In the genomic region with DNA sequence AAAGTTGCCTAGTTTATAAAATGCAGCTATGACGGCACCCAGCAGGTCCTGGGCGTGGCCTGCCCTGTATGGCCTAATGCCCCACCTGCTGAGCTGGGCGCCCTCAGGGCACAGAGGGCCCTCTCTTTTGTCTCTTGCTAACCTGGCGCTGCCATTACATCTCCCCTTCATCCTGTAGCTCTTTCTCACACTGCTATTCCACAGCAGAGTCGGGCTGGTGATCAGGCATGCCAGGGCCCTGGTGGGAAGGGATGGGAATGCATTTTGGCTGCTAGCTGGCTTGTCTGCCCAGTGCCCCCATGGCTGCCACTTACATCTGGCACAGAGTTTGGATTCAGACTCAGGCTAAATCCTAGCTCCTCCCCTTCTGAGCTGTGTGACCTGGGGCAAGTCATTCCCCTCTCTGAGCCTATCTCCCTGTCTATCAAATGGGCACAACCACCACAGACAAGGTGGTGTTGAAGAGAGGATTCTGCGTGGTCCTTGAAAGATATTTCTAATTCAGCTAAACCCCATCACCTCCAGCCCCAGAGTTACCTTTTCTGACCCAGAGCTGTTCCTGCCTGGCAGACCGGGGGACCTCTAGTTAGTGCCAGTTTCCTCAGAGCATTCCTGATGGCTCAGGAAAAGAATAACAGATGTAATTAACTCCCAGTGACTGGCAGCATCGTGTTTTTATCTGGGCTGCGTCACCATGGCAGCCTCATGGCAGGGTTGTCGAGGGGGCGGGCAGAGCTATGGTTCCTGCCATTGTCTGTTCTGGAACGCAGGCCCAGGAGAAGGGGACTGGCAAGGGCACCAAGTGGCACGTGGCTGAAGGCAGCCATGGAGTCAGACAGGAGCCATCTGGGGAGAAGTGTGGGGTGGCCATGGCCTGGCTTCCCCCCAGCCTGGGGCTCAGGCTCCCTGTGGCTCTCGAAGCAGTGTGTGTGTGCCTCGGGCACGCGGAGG, we compare ENCODE assay signal across 10 cellular contexts. TPM values are rescaled to one million over a fixed set of nuclear protein-coding genes. Genes with fewer than 3 reads are reported as not detected.
DNase-seq lines count a peak whose midpoint lies in the region; ATAC-seq and TF ChIP-seq lines count a peak whose summit lies in the region.
"Had no signal": no experiment of that assay in that cellular context is flagged by ENCODE, and none has a peak within 500 bp of the region (broad histone marks: within the 10 kb centered on the region; RNA-seq: fewer than 3 reads in every experiment).

No MANE protein-coding gene starts in this region.

- ATAC-seq in foreskin keratinocyte (no peak), HG03342 (IDR thresholded peaks at IDR 0.05; ENCODE audit: unreplicated experiment) (no peak)
- ATAC-seq in stimulated activated effector memory CD8-positive, alpha-beta T cell treated with anti-CD3 and anti-CD28 coated beads, Interleukin-12 subunit alpha, Interleukin-12 subunit beta, amount 100 ng/mL, for 72 hours: no peak

- H3K4me1 ChIP-seq in foreskin keratinocyte: peaks cover under 1% of the 10 kb centered on the region

- H3K27me3 Mint-ChIP-seq in activated naive CD4-positive, alpha-beta T cell treated with anti-CD3 and anti-CD28 coated beads, Interleukin-2, amount 10 ng/mL, durations not matched to agents 7 days and 5 days: peaks cover 59% of the 10 kb centered on the region

- POLR2A ChIA-PET in RWPE1 (lab: Yijun Ruan, JAX; ENCODE audit: low non-redundant PET): interaction anchor here (0.8 kb wide), 1 partner anchor 50 kb away, joined by 4 read pairs; no protein-coding TSS in a partner anchor

- no peak for DNase-seq in activated naive CD4-positive, alpha-beta T cell treated with anti-CD3 and anti-CD28 coated beads, Interleukin-2, amount 10 ng/mL, durations not matched to agents 7 days and 5 days
- DNase-seq in activated naive CD4-positive, alpha-beta T cell treated with Interleukin-2 at 50 U/mL for 16 hours: no peak
- DNase-seq in RWPE1 (ENCODE audit: low spot score) (no peak), foreskin keratinocyte (no peak), GM19238 (ENCODE audit: insufficient read length, low spot score) (no peak), EL (no peak)
- DNase-seq in stimulated activated effector memory CD8-positive, alpha-beta T cell treated with anti-CD3 and anti-CD28 coated beads, Interleukin-12 subunit alpha, Interleukin-12 subunit beta, amount 100 ng/mL, for 72 hours (ENCODE audit: low spot score in 2 of 2): no peak
- DNase-seq: activated naive CD4-positive, alpha-beta T cell treated with anti-CD3 and anti-CD28 coated beads, Interleukin-2, amount 50 U/mL, for 16 hours had no signal

- no peak overlapping the region for H3K27ac Mint-ChIP-seq in activated naive CD4-positive, alpha-beta T cell treated with anti-CD3 and anti-CD28 coated beads, Interleukin-2, amount 10 ng/mL, durations not matched to agents 7 days and 5 days
- peak overlapping the region; percentile 88 for H3K27ac Mint-ChIP-seq in stimulated activated effector memory CD8-positive, alpha-beta T cell treated with anti-CD3 and anti-CD28 coated beads, Interleukin-12 subunit alpha, Interleukin-12 subunit beta, amount 100 ng/mL, for 72 hours

- no peaks in the 10 kb centered on the region for H3K9me3 Mint-ChIP-seq in activated naive CD4-positive, alpha-beta T cell treated with anti-CD3 and anti-CD28 coated beads, Interleukin-2, amount 10 ng/mL, durations not matched to agents 7 days and 5 days
- no peaks in the 10 kb centered on the region for H3K9me3 Mint-ChIP-seq in stimulated activated effector memory CD8-positive, alpha-beta T cell treated with anti-CD3 and anti-CD28 coated beads, Interleukin-12 subunit alpha, Interleukin-12 subunit beta, amount 100 ng/mL, for 72 hours

- H3K4me3 Mint-ChIP-seq in activated naive CD4-positive, alpha-beta T cell treated with anti-CD3 and anti-CD28 coated beads, Interleukin-2, amount 10 ng/mL, durations not matched to agents 7 days and 5 days: peak overlapping the region; percentile 31
- H3K4me3 Mint-ChIP-seq in stimulated activated effector memory CD8-positive, alpha-beta T cell treated with anti-CD3 and anti-CD28 coated beads, Interleukin-12 subunit alpha, Interleukin-12 subunit beta, amount 100 ng/mL, for 72 hours: peak overlapping the region; percentile 73

- TF ChIP-seq CTCF in RWPE1 (conservative IDR thresholded peaks at IDR 0.05; ENCODE audit: low read depth) (no peak), foreskin keratinocyte (conservative IDR thresholded peaks at IDR 0.05) (peak; percentile 5)

- CTCF ChIA-PET in activated naive CD4-positive, alpha-beta T cell treated with anti-CD3 and anti-CD28 coated beads, Interleukin-2, amount 10 ng/mL, durations not matched to agents 7 days and 5 days (lab: Charles Lee): interaction anchor here (1.0 to 7.2 kb wide), 10 partner anchors 8 to 141 kb away, joined by 3 to 228 read pairs (median 8); partner anchors contain the start of genes F12, GRK6, PFN3 and PRR7
- CTCF ChIA-PET in RWPE1 (lab: Yijun Ruan, JAX): interaction anchor here (0.8 to 11.5 kb wide), 8 partner anchors 8 to 341 kb away, joined by 3 to 210 read pairs (median 6); partner anchors contain the start of gene PFN3

- no peaks in the 10 kb centered on the region for H3K36me3 Mint-ChIP-seq in activated naive CD4-positive, alpha-beta T cell treated with anti-CD3 and anti-CD28 coated beads, Interleukin-2, amount 10 ng/mL, durations not matched to agents 7 days and 5 days
- peaks cover 73% of the 10 kb centered on the region for H3K36me3 Mint-ChIP-seq in stimulated activated effector memory CD8-positive, alpha-beta T cell treated with anti-CD3 and anti-CD28 coated beads, Interleukin-12 subunit alpha, Interleukin-12 subunit beta, amount 100 ng/mL, for 72 hours

- H3K27ac ChIP-seq in RWPE1 (peak overlapping the region; percentile 84; the same call in 1 of the 2 replicates), foreskin keratinocyte (no peak overlapping the region)

- H3K4me1 Mint-ChIP-seq in activated naive CD4-positive, alpha-beta T cell treated with anti-CD3 and anti-CD28 coated beads, Interleukin-2, amount 10 ng/mL, durations not matched to agents 7 days and 5 days: peaks cover 37% of the 10 kb centered on the region
- peaks cover 45% of the 10 kb centered on the region for H3K4me1 Mint-ChIP-seq in stimulated activated effector memory CD8-positive, alpha-beta T cell treated with anti-CD3 and anti-CD28 coated beads, Interleukin-12 subunit alpha, Interleukin-12 subunit beta, amount 100 ng/mL, for 72 hours

- H3K27me3 ChIP-seq in foreskin keratinocyte: peaks cover 14% of the 10 kb centered on the region

RNA-seq across cellular contexts. Expression of gene PRR7, which starts 6.3 kb away (rescaled TPM):
- total RNA-seq in foreskin keratinocyte: 2.4 and 3.0 TPM in 2 replicates
- 4.7 and 5.0 TPM in 2 replicates for polyA plus RNA-seq in foreskin keratinocyte

RNA-seq across cellular contexts. Expression of gene DBN1, which starts 20.5 kb away (rescaled TPM):
- total RNA-seq in foreskin keratinocyte: 80.8 and 88.5 TPM in 2 replicates
- 69.8 and 78.7 TPM in 2 replicates for polyA plus RNA-seq in foreskin keratinocyte

RNA-seq across cellular contexts. Expression of gene GRK6, which starts 26.5 kb away (rescaled TPM):
- 49.4 and 58.1 TPM in 2 replicates for total RNA-seq in foreskin keratinocyte
- 44.7 and 50.5 TPM in 2 replicates for polyA plus RNA-seq in foreskin keratinocyte

RNA-seq across cellular contexts. Expression of gene F12, which starts 43.6 kb away (rescaled TPM):
- 6.0 and 9.7 TPM in 2 replicates for total RNA-seq in foreskin keratinocyte
- 11.8 and 12.3 TPM in 2 replicates for polyA plus RNA-seq in foreskin keratinocyte
- total RNA-seq: left ventricle myocardium superior had no signal

RNA-seq across cellular contexts. Expression of gene PDLIM7, which starts 44.4 kb away (rescaled TPM):
- total RNA-seq in foreskin keratinocyte: 71.7 and 77.8 TPM in 2 replicates
- polyA plus RNA-seq in foreskin keratinocyte: 106 and 107 TPM in 2 replicates
